In genomic region chr14:46482200-46482599, GRCh38 we compare ENCODE assay signal across 7 cellular contexts.
"Had no signal": no experiment of that assay in that cellular context is flagged by ENCODE, and none has a peak within 500 bp of the region (broad histone marks: within the 10 kb centered on the region; RNA-seq: fewer than 3 reads in every experiment).

No MANE protein-coding gene starts in this region.

- FAIRE-seq: GM12878, GM12891, GM12892, GM18507, GM19239 had no signal

- DNase-seq: GDM1, GF-D8 had no signal

- H3K4me3 ChIP-seq: GM12878 had no signal

- ATAC-seq: GM12878 had no signal
